ENCODE assay signal across 18 cellular contexts in the genomic region with DNA sequence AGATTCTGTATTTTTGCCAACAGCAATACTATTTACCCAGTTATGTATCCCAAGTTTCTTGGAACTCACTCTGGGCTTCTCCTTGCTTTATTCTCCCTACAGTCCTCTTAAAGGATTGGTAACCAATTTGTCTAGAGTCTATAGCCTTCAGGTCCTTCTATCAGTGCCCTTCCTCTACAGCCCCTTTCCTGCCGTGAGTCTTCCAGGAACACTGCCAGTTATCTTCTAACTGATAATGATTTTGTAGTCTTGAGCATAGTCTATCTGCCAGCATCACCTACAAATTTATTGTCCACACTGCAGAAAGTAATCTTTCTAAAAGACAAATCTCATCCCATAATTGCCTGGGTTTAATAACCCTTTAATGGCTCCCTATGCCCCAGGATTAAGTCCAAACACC.
"Had no signal": no experiment of that assay in that cellular context is flagged by ENCODE, and none has a peak within 500 bp of the region (broad histone marks: within the 10 kb centered on the region; RNA-seq: fewer than 3 reads in every experiment).

No MANE protein-coding gene starts in this region.

- H3K4me2 ChIP-seq: smooth muscle cell had no signal

- H3K4me1 ChIP-seq: SJSA1 had no signal

- DNase-seq: activated B cell treated with CpG ODN at 0.5 μM for 24 hours; activated CD4-positive, alpha-beta T cell treated with anti-CD3 and anti-CD28 coated beads, Interleukin-2, amount 50 U/mL, for 1 hour; activated effector memory CD4-positive, alpha-beta T cell treated with Interleukin-2 at 50 U/mL for 16 hours; activated naive CD8-positive, alpha-beta T cell treated with anti-CD3 and anti-CD28 coated beads, Interleukin-2, amount 10 ng/mL, durations not matched to agents 7 days and 5 days; body of pancreas; endodermal cell; foreskin melanocyte; glutamatergic neuron; hippocampal formation; islet precursor cell; lower lobe of right lung; natural killer cell; pancreas; stimulated activated CD4-positive, alpha-beta T cell treated with anti-CD3 and anti-CD28 coated beads, Interleukin-4, amount 100 ng/mL, for 1 hour; T-helper 2 cell had no signal

- H3K27me3 Mint-ChIP-seq: activated B cell treated with CpG ODN at 0.5 μM for 24 hours; activated naive CD8-positive, alpha-beta T cell treated with anti-CD3 and anti-CD28 coated beads, Interleukin-2, amount 10 ng/mL, durations not matched to agents 7 days and 5 days had no signal

- H3K27ac ChIP-seq: body of pancreas, lower lobe of right lung, neutrophil, pancreas, SJSA1 had no signal

- H3K9me3 Mint-ChIP-seq: activated B cell treated with CpG ODN at 0.5 μM for 24 hours, endodermal cell, natural killer cell had no signal

- H3K4me3 Mint-ChIP-seq: activated B cell treated with CpG ODN at 0.5 μM for 24 hours; activated naive CD8-positive, alpha-beta T cell treated with anti-CD3 and anti-CD28 coated beads, Interleukin-2, amount 10 ng/mL, durations not matched to agents 7 days and 5 days; endodermal cell; natural killer cell had no signal

- H3K4me3 ChIP-seq: body of pancreas, lower lobe of right lung, pancreas, SJSA1, smooth muscle cell had no signal

- H3K9me3 ChIP-seq: body of pancreas, lower lobe of right lung, neutrophil, pancreas, SJSA1 had no signal

- H3K27ac Mint-ChIP-seq: activated B cell treated with CpG ODN at 0.5 μM for 24 hours, endodermal cell, natural killer cell had no signal

- H3K27me3 ChIP-seq: body of pancreas, neutrophil, pancreas, SJSA1 had no signal

- H3K36me3 Mint-ChIP-seq: natural killer cell had no signal

- H3K36me3 ChIP-seq: lower lobe of right lung, neutrophil, pancreas, SJSA1 had no signal
